Comparison of ENCODE assay signal across 1 cellular context in genomic region chrX:57335790-57336189, GRCh38.
TF ChIP-seq lines count a peak whose summit lies in the region.
"Not testable (repeated sequence)": the region's sequence is repeated elsewhere in the genome, so short reads cannot be mapped to it uniquely, and the experiment has no call there.

No MANE protein-coding gene starts in this region.

TF ChIP-seq in HepG2, 621 proteins besides CTCF, POLR2A, EP300 and RAD21 (continued from another document):
- TF ChIP-seq ZNF281 (CRISPR knock-in tag; IDR thresholded peaks at IDR 0.05; ENCODE audit: borderline replicate concordance) (peak; percentile 18; the same call in 1 of the 2 replicates), ZNF652 (CRISPR knock-in tag; IDR thresholded peaks at IDR 0.05; ENCODE audit: borderline replicate concordance, low read depth) (peak; percentile 95), MIXL1 (CRISPR knock-in tag; IDR thresholded peaks at IDR 0.05) (peak; percentile 67; the same call in 1 of the 2 replicates), FOXP1 (CRISPR knock-in tag; IDR thresholded peaks at IDR 0.05) (peak; percentile 44), POGZ (CRISPR knock-in tag; IDR thresholded peaks at IDR 0.05) (0 out of 2 replicates have a peak, but pooled peaks have one; percentile 37), ETV5 (CRISPR knock-in tag; IDR thresholded peaks at IDR 0.05; ENCODE audit: borderline replicate concordance) (peak; percentile 34; the same call in 1 of the 2 replicates), RARA (CRISPR knock-in tag; IDR thresholded peaks at IDR 0.05) (peak; percentile 43), SOX5 (CRISPR knock-in tag; IDR thresholded peaks at IDR 0.05; ENCODE audit: borderline replicate concordance) (peak; percentile 92)
- TF ChIP-seq FOXP1 (IDR thresholded peaks at IDR 0.05) = not testable (repeated sequence)
